Comparison of ENCODE assay signal across 7 cellular contexts in the genomic region with DNA sequence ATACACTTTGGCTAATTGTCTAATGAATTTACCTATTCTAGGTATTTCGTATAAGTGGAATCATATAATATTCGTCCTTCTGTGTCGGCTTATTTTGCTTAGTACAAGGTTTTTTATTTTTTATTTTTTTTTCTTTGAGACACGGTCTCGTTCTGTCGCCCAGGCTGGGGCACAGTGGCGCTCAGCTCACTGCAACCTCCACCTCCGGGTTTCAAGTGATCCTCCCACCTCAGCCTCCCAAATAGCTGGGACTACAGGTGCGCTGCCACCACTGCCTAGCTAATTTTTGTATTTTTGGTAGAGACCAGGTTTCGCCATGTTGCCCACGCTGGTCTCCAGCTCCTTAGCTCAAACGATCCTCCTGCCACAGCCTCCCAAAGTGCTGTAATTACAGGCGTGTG.
DNase-seq lines count a peak whose midpoint lies in the region; ATAC-seq and TF ChIP-seq lines count a peak whose summit lies in the region.

No MANE protein-coding gene starts in this region.

- DNase-seq in HFF-Myc (ENCODE audit: extremely low read depth, low read depth) (no peak), EL (no peak)
- DNase-seq in activated T-cell treated with anti-CD3 and anti-CD28 coated beads, Interleukin-2, amount 50 U/mL, for 24 hours: no peak

- H3K36me3 Mint-ChIP-seq in activated T-cell treated with anti-CD3 and anti-CD28 coated beads, Interleukin-2, amount 50 U/mL, for 24 hours (ENCODE audit: low read depth): peaks cover 11% of the 10 kb centered on the region
- H3K36me3 Mint-ChIP-seq in stimulated activated memory B cell treated with anti-CD40 and anti-IgM and Interleukin-4, amounts not matched to agents 10 μg/mL and 1 μg/mL and 100 μg/mL, for 72 hours: peaks cover 11% of the 10 kb centered on the region

- peak overlapping the region; percentile 95 for H3K4me3 Mint-ChIP-seq in activated T-cell treated with anti-CD3 and anti-CD28 coated beads, Interleukin-2, amount 50 U/mL, for 24 hours
- peak overlapping the region; percentile 89 for H3K4me3 Mint-ChIP-seq in stimulated activated memory B cell treated with anti-CD40 and anti-IgM and Interleukin-4, amounts not matched to agents 10 μg/mL and 1 μg/mL and 100 μg/mL, for 72 hours

- ATAC-seq in stimulated activated memory B cell treated with anti-CD40 and anti-IgM and Interleukin-4, amounts not matched to agents 10 μg/mL and 1 μg/mL and 100 μg/mL, for 72 hours: no peak
- no peak for ATAC-seq in GM18511 (IDR thresholded peaks at IDR 0.05; ENCODE audit: unreplicated experiment)
- no peak for ATAC-seq in HG02938 (IDR thresholded peaks at IDR 0.05; ENCODE audit: unreplicated experiment)

- H3K27me3 Mint-ChIP-seq in activated T-cell treated with anti-CD3 and anti-CD28 coated beads, Interleukin-2, amount 50 U/mL, for 24 hours: no peaks in the 10 kb centered on the region
- no peaks in the 10 kb centered on the region for H3K27me3 Mint-ChIP-seq in stimulated activated memory B cell treated with anti-CD40 and anti-IgM and Interleukin-4, amounts not matched to agents 10 μg/mL and 1 μg/mL and 100 μg/mL, for 72 hours

- no peak for TF ChIP-seq CTCF in HFF-Myc (IDR thresholded peaks at IDR 0.05; ENCODE audit: low read depth, low read length, missing control alignments)

- H3K4me1 Mint-ChIP-seq in activated T-cell treated with anti-CD3 and anti-CD28 coated beads, Interleukin-2, amount 50 U/mL, for 24 hours (ENCODE audit: low read depth): peaks cover 78% of the 10 kb centered on the region
- H3K4me1 Mint-ChIP-seq in stimulated activated memory B cell treated with anti-CD40 and anti-IgM and Interleukin-4, amounts not matched to agents 10 μg/mL and 1 μg/mL and 100 μg/mL, for 72 hours: peaks cover 83% of the 10 kb centered on the region

- H3K9me3 Mint-ChIP-seq in activated T-cell treated with anti-CD3 and anti-CD28 coated beads, Interleukin-2, amount 50 U/mL, for 24 hours: no peaks in the 10 kb centered on the region
- no peaks in the 10 kb centered on the region for H3K9me3 Mint-ChIP-seq in stimulated activated memory B cell treated with anti-CD40 and anti-IgM and Interleukin-4, amounts not matched to agents 10 μg/mL and 1 μg/mL and 100 μg/mL, for 72 hours

- H3K4me3 ChIP-seq in HFF-Myc (replicated peaks; ENCODE audit: low read depth, low read length): peak overlapping the region; percentile 48
- H3K4me3 ChIP-seq in iPS-11a (ENCODE audit: low read depth, low read length): peak overlapping the region; percentile 64

- H3K27ac Mint-ChIP-seq in activated T-cell treated with anti-CD3 and anti-CD28 coated beads, Interleukin-2, amount 50 U/mL, for 24 hours: peak overlapping the region; percentile 100
- peak overlapping the region; percentile 100 for H3K27ac Mint-ChIP-seq in stimulated activated memory B cell treated with anti-CD40 and anti-IgM and Interleukin-4, amounts not matched to agents 10 μg/mL and 1 μg/mL and 100 μg/mL, for 72 hours
